Comparison of ENCODE assay signal across 32 cellular contexts in the genomic region with DNA sequence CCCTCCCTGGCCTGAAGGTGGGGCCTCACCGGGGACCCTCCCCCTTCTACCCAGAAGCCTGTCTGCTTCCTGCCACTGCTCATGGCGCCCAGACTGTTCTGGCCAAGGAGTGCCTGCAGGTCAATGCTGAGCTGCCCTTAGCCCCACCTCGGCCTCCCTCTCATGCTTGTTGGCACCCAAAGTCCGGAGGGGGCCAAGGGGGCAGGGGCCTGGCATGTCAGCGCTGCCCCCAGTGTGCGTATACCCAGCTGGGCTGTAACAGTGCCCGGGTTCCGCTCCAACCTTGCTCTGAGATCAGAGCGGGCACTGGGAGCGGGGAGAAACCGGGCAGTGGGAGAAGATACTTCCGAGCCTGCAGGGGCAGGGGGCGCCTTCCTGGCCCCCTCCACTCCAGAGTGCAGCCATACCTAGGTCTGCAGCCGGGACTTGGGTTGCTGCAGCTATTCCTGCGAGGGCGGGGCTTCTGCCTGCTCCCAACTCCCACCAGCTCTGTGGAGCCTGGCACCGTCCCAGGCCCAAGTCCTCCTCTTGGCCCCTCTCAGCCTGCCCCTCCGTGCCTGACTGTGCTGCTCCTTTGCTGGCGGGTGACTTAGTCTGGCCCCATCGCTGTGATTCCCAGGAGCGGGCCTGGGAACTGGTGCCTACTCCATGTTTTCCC. TPM values are rescaled to one million over a fixed set of nuclear protein-coding genes. Genes with fewer than 3 reads are reported as not detected.
"Had no signal": no experiment of that assay in that cellular context is flagged by ENCODE, and none has a peak within 500 bp of the region (broad histone marks: within the 10 kb centered on the region; RNA-seq: fewer than 3 reads in every experiment).

No MANE protein-coding gene starts in this region.

- H3K27ac ChIP-seq: coronary artery, dorsolateral prefrontal cortex, neutrophil, tibial nerve had no signal

- H3K4me1 ChIP-seq: tibial nerve had no signal

- DNase-seq: activated CD4-positive, alpha-beta memory T cell treated with anti-CD3 and anti-CD28 coated beads, Interleukin-2, amount 10 ng/mL, durations not matched to agents 7 days and 5 days; activated CD4-positive, alpha-beta T cell treated with anti-CD3 and anti-CD28 coated beads for 1 hour; activated CD4-positive, alpha-beta T cell treated with anti-CD3 and anti-CD28 coated beads, Interleukin-2, amount 10 ng/mL, durations not matched to agents 7 days and 5 days; activated CD8-positive, alpha-beta memory T cell treated with anti-CD3 and anti-CD28 coated beads, Interleukin-2, amount 50 U/mL, for 48 hours; activated gamma-delta T cell; activated naive CD8-positive, alpha-beta T cell treated with anti-CD3 and anti-CD28 coated beads, Interleukin-2, amount 50 U/mL, for 24 hours; activated T-cell treated with anti-CD3 and anti-CD28 coated beads, Interleukin-2, amount 50 U/mL, for 24 hours; amygdala; cerebellar nuclear complex; dorsolateral prefrontal cortex; effector memory CD4-positive, alpha-beta T cell; glutamatergic neuron; islet precursor cell; left cardiac atrium; left ventricle myocardium superior; midbrain; naive thymus-derived CD4-positive, alpha-beta T cell; small intestine; stimulated activated CD4-positive, alpha-beta T cell treated with anti-CD3 and anti-CD28 coated beads, Interleukin-1b, Interleukin-23, amount 100 ng/mL, for 48 hours; stimulated activated CD4-positive, alpha-beta T cell treated with anti-CD3 and anti-CD28 coated beads, Interleukin-4, amount 100 ng/mL, for 4 hours; stimulated activated CD8-positive, alpha-beta memory T cell treated with anti-CD3 and anti-CD28 coated beads, Interleukin-4, amount 100 ng/mL, for 48 hours; T-helper 2 cell had no signal

- H3K9me3 ChIP-seq: neutrophil, tibial nerve had no signal

- H3K27me3 ChIP-seq: dorsolateral prefrontal cortex, neutrophil, tibial nerve had no signal

- H3K4me3 Mint-ChIP-seq: activated CD4-positive, alpha-beta memory T cell treated with anti-CD3 and anti-CD28 coated beads, Interleukin-2, amount 10 ng/mL, durations not matched to agents 7 days and 5 days; activated CD4-positive, alpha-beta T cell treated with anti-CD3 and anti-CD28 coated beads, Interleukin-2, amount 10 ng/mL, durations not matched to agents 7 days and 5 days; activated naive CD4-positive, alpha-beta T cell treated with anti-CD3 and anti-CD28 coated beads, Interleukin-2, amount 50 U/mL, for 24 hours; activated naive CD8-positive, alpha-beta T cell treated with anti-CD3 and anti-CD28 coated beads, Interleukin-2, amount 50 U/mL, for 24 hours; activated T-cell treated with anti-CD3 and anti-CD28 coated beads, Interleukin-2, amount 50 U/mL, for 24 hours; naive thymus-derived CD4-positive, alpha-beta T cell; stimulated activated memory B cell treated with anti-CD40 and anti-IgM and Interleukin-4, amounts not matched to agents 10 μg/mL and 1 μg/mL and 100 μg/mL, for 72 hours had no signal

- H3K4me1 Mint-ChIP-seq: activated CD4-positive, alpha-beta memory T cell treated with anti-CD3 and anti-CD28 coated beads, Interleukin-2, amount 10 ng/mL, durations not matched to agents 7 days and 5 days; activated CD4-positive, alpha-beta T cell treated with anti-CD3 and anti-CD28 coated beads, Interleukin-2, amount 10 ng/mL, durations not matched to agents 7 days and 5 days; activated naive CD4-positive, alpha-beta T cell treated with anti-CD3 and anti-CD28 coated beads, Interleukin-2, amount 50 U/mL, for 24 hours; activated naive CD8-positive, alpha-beta T cell treated with anti-CD3 and anti-CD28 coated beads, Interleukin-2, amount 50 U/mL, for 24 hours; stimulated activated memory B cell treated with anti-CD40 and anti-IgM and Interleukin-4, amounts not matched to agents 10 μg/mL and 1 μg/mL and 100 μg/mL, for 72 hours had no signal

- H3K27ac Mint-ChIP-seq: activated CD4-positive, alpha-beta memory T cell treated with anti-CD3 and anti-CD28 coated beads, Interleukin-2, amount 10 ng/mL, durations not matched to agents 7 days and 5 days; activated CD4-positive, alpha-beta T cell treated with anti-CD3 and anti-CD28 coated beads, Interleukin-2, amount 10 ng/mL, durations not matched to agents 7 days and 5 days; activated naive CD8-positive, alpha-beta T cell treated with anti-CD3 and anti-CD28 coated beads, Interleukin-2, amount 50 U/mL, for 24 hours; activated T-cell treated with anti-CD3 and anti-CD28 coated beads, Interleukin-2, amount 50 U/mL, for 24 hours; naive thymus-derived CD4-positive, alpha-beta T cell; progenitor cell of endocrine pancreas; stimulated activated memory B cell treated with anti-CD40 and anti-IgM and Interleukin-4, amounts not matched to agents 10 μg/mL and 1 μg/mL and 100 μg/mL, for 72 hours had no signal

- H3K27me3 Mint-ChIP-seq: activated CD4-positive, alpha-beta memory T cell treated with anti-CD3 and anti-CD28 coated beads, Interleukin-2, amount 10 ng/mL, durations not matched to agents 7 days and 5 days; activated CD4-positive, alpha-beta T cell treated with anti-CD3 and anti-CD28 coated beads, Interleukin-2, amount 10 ng/mL, durations not matched to agents 7 days and 5 days; activated naive CD4-positive, alpha-beta T cell treated with anti-CD3 and anti-CD28 coated beads, Interleukin-2, amount 50 U/mL, for 24 hours; activated naive CD8-positive, alpha-beta T cell treated with anti-CD3 and anti-CD28 coated beads, Interleukin-2, amount 50 U/mL, for 24 hours; activated T-cell treated with anti-CD3 and anti-CD28 coated beads, Interleukin-2, amount 50 U/mL, for 24 hours; naive thymus-derived CD4-positive, alpha-beta T cell; progenitor cell of endocrine pancreas; stimulated activated memory B cell treated with anti-CD40 and anti-IgM and Interleukin-4, amounts not matched to agents 10 μg/mL and 1 μg/mL and 100 μg/mL, for 72 hours had no signal

- H3K9me3 Mint-ChIP-seq: activated CD4-positive, alpha-beta memory T cell treated with anti-CD3 and anti-CD28 coated beads, Interleukin-2, amount 10 ng/mL, durations not matched to agents 7 days and 5 days; activated CD4-positive, alpha-beta T cell treated with anti-CD3 and anti-CD28 coated beads, Interleukin-2, amount 10 ng/mL, durations not matched to agents 7 days and 5 days; activated naive CD4-positive, alpha-beta T cell treated with anti-CD3 and anti-CD28 coated beads, Interleukin-2, amount 50 U/mL, for 24 hours; activated naive CD8-positive, alpha-beta T cell treated with anti-CD3 and anti-CD28 coated beads, Interleukin-2, amount 50 U/mL, for 24 hours; activated T-cell treated with anti-CD3 and anti-CD28 coated beads, Interleukin-2, amount 50 U/mL, for 24 hours; stimulated activated memory B cell treated with anti-CD40 and anti-IgM and Interleukin-4, amounts not matched to agents 10 μg/mL and 1 μg/mL and 100 μg/mL, for 72 hours had no signal

- FAIRE-seq: frontal cortex, small intestine, urothelium cell line had no signal

- ATAC-seq: left cardiac atrium; left ventricle myocardium superior; naive thymus-derived CD4-positive, alpha-beta T cell; sciatic nerve; SK-N-SH treated with all-trans-retinoic acid at 6 μM for 48 hours; stimulated activated memory B cell treated with anti-CD40 and anti-IgM and Interleukin-4, amounts not matched to agents 10 μg/mL and 1 μg/mL and 100 μg/mL, for 72 hours had no signal

- H3K4me3 ChIP-seq: coronary artery, dorsolateral prefrontal cortex, tibial nerve had no signal

RNA-seq across cellular contexts. Expression of gene TGFB2, which starts 21.4 kb away (rescaled TPM):
- total RNA-seq: activated CD4-positive, alpha-beta memory T cell treated with anti-CD3 and anti-CD28 coated beads, Interleukin-2, amount 10 ng/mL, durations not matched to agents 7 days and 5 days; activated CD4-positive, alpha-beta T cell treated with anti-CD3 and anti-CD28 coated beads, Interleukin-2, amount 10 ng/mL, durations not matched to agents 7 days and 5 days; naive thymus-derived CD4-positive, alpha-beta T cell had no signal
- polyA plus RNA-seq: naive thymus-derived CD4-positive, alpha-beta T cell had no signal
